ENCODE assay signal across 8 cellular contexts in genomic region chr9:117744856-117745389, GRCh38. TPM values are rescaled to one million over a fixed set of nuclear protein-coding genes. Genes with fewer than 3 reads are reported as not detected.
DNase-seq lines count a peak whose midpoint lies in the region; ATAC-seq and TF ChIP-seq lines count a peak whose summit lies in the region.

No MANE protein-coding gene starts in this region.

- intact Hi-C loops in colonic mucosa (cut with DNase I), result no loop called here
- intact Hi-C loops in posterior vena cava (cut with DNase I), result no loop called here

- no peaks in the 10 kb centered on the region for H3K4me1 Mint-ChIP-seq in activated T-helper 17 cell treated with anti-CD3 and anti-CD28 coated beads, Interleukin-2, amount 50 U/mL, for 72 hours

- H3K27ac ChIP-seq in ACC112 (ENCODE audit: low read depth, low read length) (no peak overlapping the region), colonic mucosa (no peak overlapping the region), mesodermal cell (ENCODE audit: low read depth, low read length, severe bottlenecking) (no peak overlapping the region)

- H3K79me2 ChIP-seq in ACC112 (ENCODE audit: control insufficient read depth, insufficient read depth, low read length, unreplicated experiment), result no peaks in the 10 kb centered on the region

- H3K4me1 ChIP-seq in ACC112 (ENCODE audit: control insufficient read depth, insufficient read depth, low read length, unreplicated experiment), result no peaks in the 10 kb centered on the region
- no peaks in the 10 kb centered on the region for H3K4me1 ChIP-seq in colonic mucosa
- peaks cover 5% of the 10 kb centered on the region for H3K4me1 ChIP-seq in mesodermal cell (ENCODE audit: control insufficient read depth, insufficient read depth, low read length, poor library complexity, severe bottlenecking)
- H3K4me1 ChIP-seq in HAP-1, result no peaks in the 10 kb centered on the region

- H3K4me3 Mint-ChIP-seq in activated T-helper 17 cell treated with anti-CD3 and anti-CD28 coated beads, Interleukin-2, amount 50 U/mL, for 72 hours, result no peak overlapping the region

- 15 to 32% methylated on average over 34 to 39 of the region's 46 CpGs for WGBS in mesodermal cell (ENCODE audit: insufficient coverage in 2 of 2), 2 experiments

- in situ Hi-C loops in HAP-1 (cut with MboI; ENCODE audit: low sequenced_read_pairs), result no loop called here

- DNase-seq in GM20000 (ENCODE audit: low spot score) (peak; percentile 35), colonic mucosa (no peak), HAP-1 (ENCODE audit: low spot score in 2 of 2) (no peak), NK-92 (lab: John Stamatoyannopoulos, UW; ENCODE audit: unreplicated experiment) (no peak), posterior vena cava (ENCODE audit: low spot score) (no peak)

- no peak for ATAC-seq in activated T-helper 17 cell treated with anti-CD3 and anti-CD28 coated beads, Interleukin-2, amount 50 U/mL, for 72 hours (replicated peaks)

- TF ChIP-seq CTCF in GM20000 (IDR thresholded peaks at IDR 0.05; ENCODE audit: extremely low read depth, missing control alignments) (no peak), colonic mucosa (IDR thresholded peaks at IDR 0.05) (no peak)

- peak overlapping the region; percentile 77 for H2AFZ ChIP-seq in ACC112 (ENCODE audit: low read length, unreplicated experiment)

- H3K27me3 Mint-ChIP-seq in activated T-helper 17 cell treated with anti-CD3 and anti-CD28 coated beads, Interleukin-2, amount 50 U/mL, for 72 hours, result peaks cover 49% of the 10 kb centered on the region

- peak overlapping the region; percentile 77 for H3K4me3 ChIP-seq in ACC112 (ENCODE audit: low read depth, low read length)
- peak overlapping the region; percentile 25 for H3K4me3 ChIP-seq in colonic mucosa
- H3K4me3 ChIP-seq in mesodermal cell (ENCODE audit: extremely low read depth, insufficient read depth, low read length, poor library complexity, severe bottlenecking), result peak overlapping the region; percentile 22
- no peak overlapping the region for H3K4me3 ChIP-seq in HAP-1

- no peaks in the 10 kb centered on the region for H3K9me3 Mint-ChIP-seq in activated T-helper 17 cell treated with anti-CD3 and anti-CD28 coated beads, Interleukin-2, amount 50 U/mL, for 72 hours

- H3K36me3 Mint-ChIP-seq in activated T-helper 17 cell treated with anti-CD3 and anti-CD28 coated beads, Interleukin-2, amount 50 U/mL, for 72 hours (ENCODE audit: low read depth), result no peaks in the 10 kb centered on the region

- H3K36me3 ChIP-seq in ACC112 (ENCODE audit: insufficient read depth, low read length) (no peaks in the 10 kb centered on the region), colonic mucosa (no peaks in the 10 kb centered on the region), mesodermal cell (ENCODE audit: control insufficient read depth, insufficient read depth, low read length) (no peaks in the 10 kb centered on the region), HAP-1 (replicated peaks) (no peaks in the 10 kb centered on the region)

- peak overlapping the region in 1 of 2 donors; percentile 39 for H3K9ac ChIP-seq in colonic mucosa (ENCODE audit: low read depth in 2 of 2, low read length in 2 of 2)

- H3K27ac Mint-ChIP-seq in activated T-helper 17 cell treated with anti-CD3 and anti-CD28 coated beads, Interleukin-2, amount 50 U/mL, for 72 hours, result no peak overlapping the region

- H3K9me3 ChIP-seq in colonic mucosa, result no peaks in the 10 kb centered on the region
- H3K9me3 ChIP-seq in mesodermal cell (ENCODE audit: control insufficient read depth, low read length), result no peaks in the 10 kb centered on the region
- H3K9me3 ChIP-seq in HAP-1, result no peaks in the 10 kb centered on the region

- H3K27me3 ChIP-seq in ACC112 (ENCODE audit: insufficient read depth, low read length), result 0 out of 2 replicates have a peak, but pooled peaks cover 4% of the 10 kb centered on the region
- H3K27me3 ChIP-seq in colonic mucosa, result peaks cover 6% of the 10 kb centered on the region
- H3K27me3 ChIP-seq in HAP-1 (ENCODE audit: low read depth), result peaks cover 34% of the 10 kb centered on the region

RNA-seq across cellular contexts. Expression of gene TLR4, which starts 40.7 kb away (rescaled TPM):
- total RNA-seq in colonic mucosa (1 to 10 TPM; 3.2 to 7.5 TPM), posterior vena cava (10 to 100 TPM; 18.1 to 31.3 TPM)
- polyA plus RNA-seq in mesodermal cell (2013, experiment 1 of 2), result 24.2 TPM
- polyA plus RNA-seq in mesodermal cell (2013, experiment 2 of 2), result 25.8 TPM
- not detected for total RNA-seq in activated T-helper 17 cell treated with anti-CD3 and anti-CD28 coated beads, Interleukin-2, amount 50 U/mL, for 72 hours

Comparison
In these comparisons a context has a peak if more than half of its experiments do, and no peak if none do; other contexts are left out.
1. RNA of gene TLR4, which starts 40.7 kb away (total RNA-seq): 18.1 to 31.3 TPM in posterior vena cava and 3.2 to 7.5 TPM in colonic mucosa; not detected in activated T-helper 17 cell treated with anti-CD3 and anti-CD28 coated beads, Interleukin-2, amount 50 U/mL, for 72 hours; every median in the first group is over 4 times any median in the second.